ENCODE assay signal across 1 cellular context in genomic region chr19:5340637-5341447, GRCh38.
TF ChIP-seq lines count a peak whose summit lies in the region.

Gene PTPRS (minus strand): TSS chr19:5340812. CDS start chr19:5286140, 54,672 bp downstream.

TF ChIP-seq in HepG2, 621 proteins besides CTCF, POLR2A, EP300 and RAD21 (continued from another document and continues in another):
- TF ChIP-seq GRHL1 (CRISPR knock-in tag; conservative IDR thresholded peaks at IDR 0.05) (peak; percentile 51; the same call in 1 of the 2 replicates), ATF5 (CRISPR knock-in tag; IDR thresholded peaks at IDR 0.05; ENCODE audit: low read depth) (peak; percentile 99), RNF219 (CRISPR knock-in tag; IDR thresholded peaks at IDR 0.05) (peak; percentile 86; the same call in 1 of the 2 replicates), BHLHE40 (IDR thresholded peaks at IDR 0.05; ENCODE audit: low read length) (peak; percentile 77), SRF (IDR thresholded peaks at IDR 0.05; ENCODE audit: low read depth, low read length) (no peak), MEF2D (CRISPR knock-in tag; IDR thresholded peaks at IDR 0.05) (no peak), ZNF570 (CRISPR knock-in tag; IDR thresholded peaks at IDR 0.05; ENCODE audit: borderline replicate concordance) (peak; percentile 96), RFX3 (CRISPR knock-in tag; IDR thresholded peaks at IDR 0.05) (no peak), ZNF557 (CRISPR knock-in tag; IDR thresholded peaks at IDR 0.05) (peak; percentile 98), ZBTB3 (CRISPR knock-in tag; IDR thresholded peaks at IDR 0.05; ENCODE audit: borderline replicate concordance, low read depth) (peak; percentile 96; the same call in 1 of the 2 replicates), GZF1 (CRISPR knock-in tag; IDR thresholded peaks at IDR 0.05) (0 out of 2 replicates have a peak, but pooled peaks have one; percentile 36), ZMYM3 (CRISPR knock-in tag; IDR thresholded peaks at IDR 0.05) (peak; percentile 24; the same call in 1 of the 2 replicates), PAWR (CRISPR knock-in tag; IDR thresholded peaks at IDR 0.05; ENCODE audit: borderline replicate concordance) (peak; percentile 96), PLRG1 (conservative IDR thresholded peaks at IDR 0.05) (no peak), ZNF691 (CRISPR knock-in tag; IDR thresholded peaks at IDR 0.05; ENCODE audit: borderline replicate concordance, low read depth) (peak; percentile 95; the same call in 1 of the 2 replicates), ZEB1 (IDR thresholded peaks at IDR 0.05; ENCODE audit: insufficient replicate concordance, low read depth) (no peak), ZBTB40 (IDR thresholded peaks at IDR 0.05) (no peak), ZBTB40 (CRISPR knock-in tag; IDR thresholded peaks at IDR 0.05) (peak; percentile 94; the same call in 1 of the 2 replicates), PRMT3 (CRISPR knock-in tag; IDR thresholded peaks at IDR 0.05; ENCODE audit: borderline replicate concordance, low read depth) (peak; percentile 99), IRF9 (CRISPR knock-in tag; IDR thresholded peaks at IDR 0.05; ENCODE audit: borderline replicate concordance) (peak; percentile 100), STAT5B (CRISPR knock-in tag; IDR thresholded peaks at IDR 0.05) (peak; percentile 96; the same call in 1 of the 2 replicates), PPARG (CRISPR knock-in tag; conservative IDR thresholded peaks at IDR 0.05) (peak; percentile 78; the same call in 1 of the 2 replicates), TRAFD1 (CRISPR knock-in tag; IDR thresholded peaks at IDR 0.05; ENCODE audit: borderline replicate concordance) (no peak), ZNF350 (CRISPR knock-in tag; IDR thresholded peaks at IDR 0.05; ENCODE audit: borderline replicate concordance, low read depth) (peak; percentile 72; the same call in 1 of the 2 replicates), MXD3 (CRISPR knock-in tag; IDR thresholded peaks at IDR 0.05) (peak; percentile 100), NFAT5 (CRISPR knock-in tag; IDR thresholded peaks at IDR 0.05) (peak; percentile 99), HNF4A (CRISPR knock-in tag; IDR thresholded peaks at IDR 0.05) (no peak), GABPA (IDR thresholded peaks at IDR 0.05; ENCODE audit: low read depth, low read length) (no peak), GABPA (CRISPR knock-in tag; IDR thresholded peaks at IDR 0.05; ENCODE audit: low read depth) (no peak), HNRNPLL (IDR thresholded peaks at IDR 0.05; ENCODE audit: low read depth, low read length, poor library complexity, severe bottlenecking) (no peak), KDM1A (CRISPR knock-in tag; IDR thresholded peaks at IDR 0.05) (peak; percentile 67; the same call in 1 of the 2 replicates), SP4 (CRISPR knock-in tag; IDR thresholded peaks at IDR 0.05) (peak; percentile 96), ZNF274 (CRISPR knock-in tag; IDR thresholded peaks at IDR 0.05) (peak; percentile 100), MYC (CRISPR knock-in tag; IDR thresholded peaks at IDR 0.05; ENCODE audit: borderline replicate concordance) (peak; percentile 92)
